In the genomic region with DNA sequence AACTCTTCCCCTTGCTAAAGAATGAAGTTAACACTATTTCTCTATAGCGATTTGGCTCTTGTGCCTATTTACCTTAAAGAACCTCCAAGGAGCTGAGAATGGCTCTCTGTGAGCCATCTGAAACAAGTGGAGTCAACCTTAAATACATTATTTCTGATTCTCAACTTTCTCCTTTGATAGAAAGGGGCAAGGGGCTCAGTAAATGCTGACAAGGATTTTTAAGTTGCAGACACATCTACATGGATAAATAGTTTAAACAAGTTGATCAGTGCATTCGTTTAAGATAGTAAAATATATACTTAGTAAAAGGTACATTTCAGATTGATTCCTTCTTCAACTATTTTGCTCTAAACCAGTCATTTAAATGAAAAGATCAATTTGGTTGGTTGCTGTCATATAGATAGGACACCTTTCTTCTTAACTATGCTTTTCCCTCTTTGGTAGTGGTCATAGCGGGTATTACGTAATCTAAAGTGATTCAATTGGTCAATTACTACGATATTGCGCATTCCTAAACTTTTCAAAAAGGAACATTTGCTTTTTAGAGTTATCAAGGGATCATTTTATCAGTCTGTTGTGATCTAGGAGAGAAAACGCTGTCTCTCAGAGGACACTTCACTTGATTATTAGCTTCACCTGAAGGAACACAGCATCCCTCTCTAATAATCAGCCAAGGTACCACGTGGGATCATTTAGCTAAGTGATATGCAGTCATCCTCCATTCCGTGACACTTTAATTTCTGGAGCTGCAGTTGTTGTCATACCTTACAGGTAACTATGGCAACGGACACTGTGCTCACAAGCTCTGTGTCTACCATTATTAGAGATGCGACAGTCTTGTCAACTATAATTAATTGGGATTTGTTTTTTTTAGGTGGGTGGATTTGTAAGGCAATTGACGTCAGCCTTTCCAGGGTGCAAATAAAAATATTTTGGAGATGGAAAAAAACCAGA, we compare ENCODE assay signal across 24 cellular contexts. TPM values are rescaled to one million over a fixed set of nuclear protein-coding genes. Genes with fewer than 3 reads are reported as not detected.
DNase-seq lines count a peak whose midpoint lies in the region; ATAC-seq and TF ChIP-seq lines count a peak whose summit lies in the region.
"Had no signal": no experiment of that assay in that cellular context is flagged by ENCODE, and none has a peak within 500 bp of the region (broad histone marks: within the 10 kb centered on the region; RNA-seq: fewer than 3 reads in every experiment).

No MANE protein-coding gene starts in this region.

- peaks cover 6% of the 10 kb centered on the region for H3K27me3 Mint-ChIP-seq in endodermal cell (ENCODE audit: insufficient read depth)
- peaks cover 6% of the 10 kb centered on the region for H3K27me3 Mint-ChIP-seq in activated CD4-positive, alpha-beta memory T cell treated with anti-CD3 and anti-CD28 coated beads, Interleukin-2, amount 10 ng/mL, durations not matched to agents 7 days and 5 days

- H3K36me3 ChIP-seq in endodermal cell (ENCODE audit: control insufficient read depth, insufficient read depth, low read length): no peaks in the 10 kb centered on the region
- H3K36me3 ChIP-seq in osteoblast (ENCODE audit: insufficient read depth, low read length): no peaks in the 10 kb centered on the region
- H3K36me3 ChIP-seq: breast epithelium, left lung, transverse colon, WERI-Rb-1 had no signal

- peak overlapping the region; percentile 16 for H3K4me2 ChIP-seq in osteoblast (ENCODE audit: insufficient read depth, low read length)

- no peaks in the 10 kb centered on the region for H3K79me2 ChIP-seq in osteoblast (ENCODE audit: insufficient read depth, low read length)

- H3K4me3 ChIP-seq in endodermal cell (ENCODE audit: low read length) (no peak overlapping the region), osteoblast (ENCODE audit: insufficient read depth, low read length) (no peak overlapping the region)
- H3K4me3 ChIP-seq: breast epithelium, left lung, psoas muscle, transverse colon had no signal

- no peak overlapping the region for H2AFZ ChIP-seq in osteoblast (ENCODE audit: low read length)

- no peaks in the 10 kb centered on the region for H3K9me3 Mint-ChIP-seq in endodermal cell
- no peaks in the 10 kb centered on the region for H3K9me3 Mint-ChIP-seq in activated CD4-positive, alpha-beta memory T cell treated with anti-CD3 and anti-CD28 coated beads, Interleukin-2, amount 10 ng/mL, durations not matched to agents 7 days and 5 days
- H3K9me3 Mint-ChIP-seq: activated naive CD4-positive, alpha-beta T cell treated with anti-CD3 and anti-CD28 coated beads, Interleukin-2, amount 50 U/mL, for 72 hours; stimulated activated effector memory CD8-positive, alpha-beta T cell treated with anti-CD3 and anti-CD28 coated beads, Interleukin-12 subunit alpha, Interleukin-12 subunit beta, amount 100 ng/mL, for 72 hours; T-cell had no signal

- CTCF ChIA-PET in activated CD4-positive, alpha-beta memory T cell treated with anti-CD3 and anti-CD28 coated beads, Interleukin-2, amount 10 ng/mL, durations not matched to agents 7 days and 5 days (lab: Charles Lee): no interaction called here

- H3K4me1 ChIP-seq in endodermal cell (ENCODE audit: control insufficient read depth, insufficient read depth, low read length): no peaks in the 10 kb centered on the region
- H3K4me1 ChIP-seq in osteoblast (ENCODE audit: insufficient read depth, low read length): peaks cover 17% of the 10 kb centered on the region
- H3K4me1 ChIP-seq: breast epithelium, left lung, psoas muscle, transverse colon had no signal

- H3K9me3 ChIP-seq in endodermal cell (ENCODE audit: control insufficient read depth, low read length): no peaks in the 10 kb centered on the region
- H3K9me3 ChIP-seq in osteoblast (ENCODE audit: low read depth, low read length): no peaks in the 10 kb centered on the region
- H3K9me3 ChIP-seq: breast epithelium, left lung, psoas muscle, transverse colon had no signal

- DNase-seq in M059J (ENCODE audit: low read depth) (peak; percentile 66), NCI-H2227 treated with DMSO at 0.1 percent for 48 hours (lab: John Stamatoyannopoulos, UW) (peak; percentile 59), endodermal cell (no peak), osteoblast (ENCODE audit: insufficient read length, low spot score, missing footprints) (no peak), Right ventricle myocardium inferior (ENCODE audit: missing footprints) (no peak), RPMI8226 (no peak)
- DNase-seq in activated CD4-positive, alpha-beta memory T cell treated with anti-CD3 and anti-CD28 coated beads, Interleukin-2, amount 10 ng/mL, durations not matched to agents 7 days and 5 days: no peak
- DNase-seq: activated CD4-positive, alpha-beta T cell treated with anti-CD3 and anti-CD28 coated beads for 4 hours; activated effector memory CD4-positive, alpha-beta T cell treated with Interleukin-2 at 50 U/mL for 16 hours; activated T-cell treated with anti-CD3 and anti-CD28 coated beads, Interleukin-2, amount 50 U/mL, for 1 hour; C1 segment of cervical spinal cord; left lung; NCI-H1092; NCI-H2029; psoas muscle; T-cell; transverse colon; WERI-Rb-1 had no signal

- H3K27me3 ChIP-seq in endodermal cell (ENCODE audit: control insufficient read depth, insufficient read depth, low read length, poor library complexity, severe bottlenecking): no peaks in the 10 kb centered on the region
- no peaks in the 10 kb centered on the region for H3K27me3 ChIP-seq in osteoblast (ENCODE audit: insufficient read depth, low read length)
- H3K27me3 ChIP-seq: breast epithelium, transverse colon had no signal

- TF ChIP-seq CTCF in endodermal cell (conservative IDR thresholded peaks at IDR 0.05) (peak; percentile 10), osteoblast (IDR thresholded peaks at IDR 0.05; ENCODE audit: extremely low read depth, low read depth, low read length) (no peak)

- H3K4me1 Mint-ChIP-seq in endodermal cell: no peaks in the 10 kb centered on the region
- H3K4me1 Mint-ChIP-seq in activated CD4-positive, alpha-beta memory T cell treated with anti-CD3 and anti-CD28 coated beads, Interleukin-2, amount 10 ng/mL, durations not matched to agents 7 days and 5 days: no peaks in the 10 kb centered on the region
- H3K4me1 Mint-ChIP-seq: stimulated activated effector memory CD8-positive, alpha-beta T cell treated with anti-CD3 and anti-CD28 coated beads, Interleukin-12 subunit alpha, Interleukin-12 subunit beta, amount 100 ng/mL, for 72 hours; T-cell had no signal

- H3K9ac ChIP-seq in endodermal cell (ENCODE audit: extremely low read depth, low read length, poor library complexity, severe bottlenecking): no peak overlapping the region

- intact Hi-C loops in Right ventricle myocardium inferior (cut with DNase I): no loop called here

- peak overlapping the region; percentile 3 for H3K27ac ChIP-seq in endodermal cell (ENCODE audit: low read depth, low read length)
- peak overlapping the region; percentile 22 for H3K27ac ChIP-seq in osteoblast (ENCODE audit: low read depth, low read length)
- H3K27ac ChIP-seq: breast epithelium, epithelial cell of prostate, left lung, psoas muscle, RWPE1, transverse colon, WERI-Rb-1 had no signal

- POLR2A ChIA-PET in activated CD4-positive, alpha-beta memory T cell treated with anti-CD3 and anti-CD28 coated beads, Interleukin-2, amount 10 ng/mL, durations not matched to agents 7 days and 5 days (lab: Charles Lee): no interaction called here

- no peak for ATAC-seq in Right ventricle myocardium inferior
- ATAC-seq: activated naive CD4-positive, alpha-beta T cell treated with anti-CD3 and anti-CD28 coated beads, Interleukin-2, amount 50 U/mL, for 72 hours; left lung; psoas muscle; stimulated activated effector memory CD8-positive, alpha-beta T cell treated with anti-CD3 and anti-CD28 coated beads, Interleukin-12 subunit alpha, Interleukin-12 subunit beta, amount 100 ng/mL, for 72 hours; T-cell had no signal

- no peaks in the 10 kb centered on the region for H3K36me3 Mint-ChIP-seq in endodermal cell (ENCODE audit: low read depth)
- no peaks in the 10 kb centered on the region for H3K36me3 Mint-ChIP-seq in activated CD4-positive, alpha-beta memory T cell treated with anti-CD3 and anti-CD28 coated beads, Interleukin-2, amount 10 ng/mL, durations not matched to agents 7 days and 5 days (ENCODE audit: low read depth)
- H3K36me3 Mint-ChIP-seq: activated naive CD4-positive, alpha-beta T cell treated with anti-CD3 and anti-CD28 coated beads, Interleukin-2, amount 50 U/mL, for 72 hours; stimulated activated effector memory CD8-positive, alpha-beta T cell treated with anti-CD3 and anti-CD28 coated beads, Interleukin-12 subunit alpha, Interleukin-12 subunit beta, amount 100 ng/mL, for 72 hours; T-cell had no signal

- H3K27ac Mint-ChIP-seq in endodermal cell: no peak overlapping the region
- no peak overlapping the region for H3K27ac Mint-ChIP-seq in activated CD4-positive, alpha-beta memory T cell treated with anti-CD3 and anti-CD28 coated beads, Interleukin-2, amount 10 ng/mL, durations not matched to agents 7 days and 5 days
- H3K27ac Mint-ChIP-seq: activated naive CD4-positive, alpha-beta T cell treated with anti-CD3 and anti-CD28 coated beads, Interleukin-2, amount 50 U/mL, for 72 hours; stimulated activated effector memory CD8-positive, alpha-beta T cell treated with anti-CD3 and anti-CD28 coated beads, Interleukin-12 subunit alpha, Interleukin-12 subunit beta, amount 100 ng/mL, for 72 hours; T-cell had no signal

- 88 to 89% methylated on average over 8 to 11 of the region's 12 CpGs for WGBS in endodermal cell (ENCODE audit: insufficient coverage in 1 of 2, insufficient read length in 1 of 2), 2 experiments

- no peak overlapping the region for H3K4me3 Mint-ChIP-seq in endodermal cell
- no peak overlapping the region for H3K4me3 Mint-ChIP-seq in activated CD4-positive, alpha-beta memory T cell treated with anti-CD3 and anti-CD28 coated beads, Interleukin-2, amount 10 ng/mL, durations not matched to agents 7 days and 5 days
- H3K4me3 Mint-ChIP-seq: stimulated activated effector memory CD8-positive, alpha-beta T cell treated with anti-CD3 and anti-CD28 coated beads, Interleukin-12 subunit alpha, Interleukin-12 subunit beta, amount 100 ng/mL, for 72 hours; T-cell had no signal

- H4K20me1 ChIP-seq in osteoblast (ENCODE audit: insufficient read depth, low read length): no peaks in the 10 kb centered on the region

RNA-seq across cellular contexts. Expression of gene KCNE4, which starts 50.8 kb away (rescaled TPM):
- total RNA-seq in M059J (2014; rRNA removed; shearing (Covaris generic)): 11.4 and 14.5 TPM in 2 replicates
- under 1 TPM in 1 of 2 donors, not detected in 1; 0.22 TPM for total RNA-seq in endodermal cell
- 0.18 TPM for polyA plus RNA-seq in endodermal cell (2013, experiment 1 of 2)
- 0.25 TPM for polyA plus RNA-seq in endodermal cell (2013, experiment 2 of 2)
- 37.6 and 40.4 TPM in 2 replicates for total RNA-seq in osteoblast
- not detected for total RNA-seq in activated CD4-positive, alpha-beta memory T cell treated with anti-CD3 and anti-CD28 coated beads, Interleukin-2, amount 10 ng/mL, durations not matched to agents 7 days and 5 days
- total RNA-seq in Right ventricle myocardium inferior: 3.6 TPM
- total RNA-seq: activated naive CD4-positive, alpha-beta T cell treated with anti-CD3 and anti-CD28 coated beads, Interleukin-2, amount 50 U/mL, for 72 hours; G401; T-cell had no signal

Comparison
In these comparisons a context has a peak if more than half of its experiments do, and no peak if none do; other contexts are left out.
1. DNase-seq: peak in M059J (single experiment) and NCI-H2227 treated with DMSO at 0.1 percent for 48 hours (single experiment); none in endodermal cell (single experiment), osteoblast (single experiment), activated CD4-positive, alpha-beta memory T cell treated with anti-CD3 and anti-CD28 coated beads, Interleukin-2, amount 10 ng/mL, durations not matched to agents 7 days and 5 days (single experiment), Right ventricle myocardium inferior (single experiment) and RPMI8226 (single experiment).